ENCODE assay signal across 18 cellular contexts in genomic region chr7:44213206-44213871, GRCh38. TPM values are rescaled to one million over a fixed set of nuclear protein-coding genes. Genes with fewer than 3 reads are reported as not detected.
DNase-seq lines count a peak whose midpoint lies in the region; ATAC-seq, FAIRE-seq and TF ChIP-seq lines count a peak whose summit lies in the region.
"Had no signal": no experiment of that assay in that cellular context is flagged by ENCODE, and none has a peak within 500 bp of the region (broad histone marks: within the 10 kb centered on the region; RNA-seq: fewer than 3 reads in every experiment).

No MANE protein-coding gene starts in this region.

- TF ChIP-seq POLR2A in GM12878 (IDR thresholded peaks at IDR 0.05; ENCODE audit: low read depth, low read length) (no peak; the same call in none of the 2 replicates), stomach (IDR thresholded peaks at IDR 0.05) (no peak)

- TF ChIP-seq EP300 in GM12878 (IDR thresholded peaks at IDR 0.05; ENCODE audit: borderline replicate concordance in 1 of 2, control insufficient read depth in 1 of 2, low read depth in 2 of 2, low read length in 2 of 2) (no peak), stomach (IDR thresholded peaks at IDR 0.05) (no peak)

- no peaks in the 10 kb centered on the region for H3K27me3 Mint-ChIP-seq in CD4-positive, alpha-beta T cell
- H3K27me3 Mint-ChIP-seq in GM23338 (ENCODE audit: insufficient read depth, low read depth, poor library complexity) (peaks cover 1% of the 10 kb centered on the region), nephron progenitor cell (ENCODE audit: low read depth, poor library complexity) (no peaks in the 10 kb centered on the region)
- H3K27me3 Mint-ChIP-seq: T-cell had no signal

- H3K4me1 Mint-ChIP-seq in CD4-positive, alpha-beta T cell (ENCODE audit: low read depth): no peaks in the 10 kb centered on the region
- peaks cover 29% of the 10 kb centered on the region for H3K4me1 Mint-ChIP-seq in GM23338
- H3K4me1 Mint-ChIP-seq in nephron progenitor cell: peaks cover 39% of the 10 kb centered on the region

- no peaks in the 10 kb centered on the region for H3K9me3 ChIP-seq in CD4-positive, alpha-beta T cell (ENCODE audit: control insufficient read depth, low read length)
- H3K9me3 ChIP-seq in GM12878 (replicated peaks; ENCODE audit: control insufficient read depth, insufficient read depth, low read length) (no peaks in the 10 kb centered on the region), stomach (no peaks in the 10 kb centered on the region)
- H3K9me3 ChIP-seq: lower lobe of right lung, thoracic aorta had no signal

- no peak overlapping the region for H3K9ac ChIP-seq in GM12878 (ENCODE audit: control insufficient read depth, insufficient read depth, low read length)

- H3K9me2 ChIP-seq in GM23338 (ENCODE audit: insufficient read depth): no peaks in the 10 kb centered on the region

- H3K36me3 Mint-ChIP-seq in CD4-positive, alpha-beta T cell (ENCODE audit: low read depth): peaks cover 52% of the 10 kb centered on the region
- H3K36me3 Mint-ChIP-seq in GM23338 (ENCODE audit: low read depth) (peaks cover 38% of the 10 kb centered on the region), nephron progenitor cell (ENCODE audit: low read depth) (peaks cover 33% of the 10 kb centered on the region)

- TSS peak; percentile 26 for BruUV-seq in GM12878 (replicated peaks; lab: Mats Ljungman, UMichigan)

- H3F3A ChIP-seq in GM23338 (replicated peaks; ENCODE audit: low read depth): no peaks in the 10 kb centered on the region

- peaks cover 7% of the 10 kb centered on the region for H3K4me1 ChIP-seq in GM23338 (ENCODE audit: insufficient read depth)
- peaks cover 7% of the 10 kb centered on the region for H3K4me1 ChIP-seq in GM12878 (ENCODE audit: control insufficient read depth, insufficient read depth, low read length)
- no peaks in the 10 kb centered on the region for H3K4me1 ChIP-seq in stomach
- H3K4me1 ChIP-seq: gastroesophageal sphincter, lower lobe of right lung had no signal

- no peak for TF ChIP-seq RAD21 in GM12878 (IDR thresholded peaks at IDR 0.05; ENCODE audit: insufficient read depth, low read depth, low read length)

- H3K27ac Mint-ChIP-seq in CD4-positive, alpha-beta T cell: no peak overlapping the region
- H3K27ac Mint-ChIP-seq in GM23338 (peak overlapping the region; percentile 87; the same call in 1 of the 2 replicates), nephron progenitor cell (peak overlapping the region; percentile 83)
- H3K27ac Mint-ChIP-seq: T-cell had no signal

- peaks cover 11% of the 10 kb centered on the region; the same call in 1 of the 2 replicates for H4K20me1 ChIP-seq in GM23338 (replicated peaks; ENCODE audit: insufficient read depth)
- no peaks in the 10 kb centered on the region; the same call in 1 of the 2 replicates for H4K20me1 ChIP-seq in GM12878 (ENCODE audit: control insufficient read depth, insufficient read depth)

- TF ChIP-seq CTCF in CD4-positive, alpha-beta T cell (IDR thresholded peaks at IDR 0.05): no peak
- no peak for TF ChIP-seq CTCF in GM23338 (conservative IDR thresholded peaks at IDR 0.05; ENCODE audit: low read depth in 2 of 2)
- no peak for TF ChIP-seq CTCF in GM12878 (IDR thresholded peaks at IDR 0.05 in 2 of 3, conservative IDR thresholded peaks at IDR 0.05 in 1 of 3; ENCODE audit: control insufficient read depth in 2 of 3, extremely low read depth in 1 of 3, insufficient read depth in 1 of 3, low read depth in 3 of 3, low read length in 3 of 3)
- no peak for TF ChIP-seq CTCF in nephron progenitor cell (IDR thresholded peaks at IDR 0.05)
- no peak for TF ChIP-seq CTCF in stomach (IDR thresholded peaks at IDR 0.05)

- ATAC-seq in CD4-positive, alpha-beta T cell (ENCODE audit: poor library complexity): peak; percentile 8
- no peak for ATAC-seq in GM23338
- 0 out of 3 replicates have a peak, but pooled peaks have one; percentile 9 for ATAC-seq in GM12878
- ATAC-seq in GM19397 (IDR thresholded peaks at IDR 0.05; ENCODE audit: unreplicated experiment): no peak
- no peak for ATAC-seq in GM21381 (IDR thresholded peaks at IDR 0.05; ENCODE audit: unreplicated experiment)
- no peak for ATAC-seq in stimulated activated naive CD8-positive, alpha-beta T cell treated with anti-CD3 and anti-CD28 coated beads, Interleukin-15, Interleukin-2, amounts not matched to agents 100 U/mL and 50 U/mL, for 24 hours
- ATAC-seq: gastroesophageal sphincter, lower lobe of right lung had no signal

- no peak for FAIRE-seq in GM12878 (lab: Jason Lieb, UNC)

- POLR2A ChIA-PET in CD4-positive, alpha-beta T cell (lab: Charles Lee): interaction anchor here (1.3 kb wide), 1 partner anchor 277 kb away, joined by 3 read pairs; no protein-coding TSS in a partner anchor
- POLR2A ChIA-PET in GM12878 (lab: Charles Lee): no interaction called here

- H3K27me3 ChIP-seq in CD4-positive, alpha-beta T cell (ENCODE audit: control insufficient read depth, insufficient read depth, low read length): no peaks in the 10 kb centered on the region
- H3K27me3 ChIP-seq in GM23338 (ENCODE audit: insufficient read depth) (no peaks in the 10 kb centered on the region), GM12878 (replicated peaks in 1 of 2; ENCODE audit: control insufficient read depth in 2 of 2, insufficient read depth in 2 of 2, low read length in 1 of 2) (no peaks in the 10 kb centered on the region), stomach (no peaks in the 10 kb centered on the region)

- no peak overlapping the region for H3K4me2 ChIP-seq in GM23338
- no peak overlapping the region for H3K4me2 ChIP-seq in GM12878 (ENCODE audit: control insufficient read depth, insufficient read depth)

- DNase-seq in CD4-positive, alpha-beta T cell: no peak
- DNase-seq in GM23338 (ENCODE audit: low spot score) (no peak), GM12878 (ENCODE audit: low read depth, low spot score) (no peak), nephron progenitor cell (no peak), stomach (no peak)
- DNase-seq in stimulated activated naive CD8-positive, alpha-beta T cell treated with anti-CD3 and anti-CD28 coated beads, Interleukin-15, Interleukin-2, amounts not matched to agents 100 U/mL and 50 U/mL, for 24 hours: no peak
- DNase-seq: activated gamma-delta T cell treated with Interleukin-2 at 50 U/mL for 16 hours; AML-193; lower lobe of right lung; NCI-H1048; stimulated activated CD4-positive, alpha-beta T cell treated with anti-CD3 and anti-CD28 coated beads, Interleukin-1b, Interleukin-23, amount 100 ng/mL, for 48 hours; T-cell had no signal

- RAD21 ChIA-PET in GM12878 (lab: Charles Lee; ENCODE audit: unreplicated experiment): no interaction called here

- no peak overlapping the region for H3K4me3 Mint-ChIP-seq in CD4-positive, alpha-beta T cell
- H3K4me3 Mint-ChIP-seq in GM23338 (no peak overlapping the region), nephron progenitor cell (no peak overlapping the region)
- H3K4me3 Mint-ChIP-seq: nephron, T-cell had no signal

- H3K27ac ChIP-seq in CD4-positive, alpha-beta T cell (ENCODE audit: low read depth, low read length): no peak overlapping the region
- peak overlapping the region; percentile 12; the same call in 1 of the 2 replicates for H3K27ac ChIP-seq in GM23338 (ENCODE audit: low read depth)
- no peak overlapping the region for H3K27ac ChIP-seq in GM12878 (ENCODE audit: control insufficient read depth, insufficient read depth)
- H3K27ac ChIP-seq in stomach: no peak overlapping the region
- H3K27ac ChIP-seq: coronary artery, gastroesophageal sphincter, lower lobe of right lung, thoracic aorta had no signal

- no peaks in the 10 kb centered on the region for H3K9me3 Mint-ChIP-seq in CD4-positive, alpha-beta T cell
- H3K9me3 Mint-ChIP-seq in GM23338: no peaks in the 10 kb centered on the region
- no peaks in the 10 kb centered on the region for H3K9me3 Mint-ChIP-seq in nephron progenitor cell
- H3K9me3 Mint-ChIP-seq: nephron, T-cell had no signal

- H3K4me3 ChIP-seq in GM23338 (no peak overlapping the region), GM12878 (no peak overlapping the region), stomach (no peak overlapping the region)
- H3K4me3 ChIP-seq: coronary artery, gastroesophageal sphincter, lower lobe of right lung, thoracic aorta had no signal

- H3K79me2 ChIP-seq in GM23338 (replicated peaks; ENCODE audit: insufficient read depth): no peaks in the 10 kb centered on the region
- H3K79me2 ChIP-seq in GM12878 (ENCODE audit: control insufficient read depth, insufficient read depth, low read length): no peaks in the 10 kb centered on the region

- CTCF ChIA-PET in CD4-positive, alpha-beta T cell (lab: Charles Lee): no interaction called here
- CTCF ChIA-PET in GM12878 (lab: Yijun Ruan, JAX): no interaction called here

- H2AFZ ChIP-seq in GM23338: no peak overlapping the region
- no peak overlapping the region for H2AFZ ChIP-seq in GM12878 (ENCODE audit: control insufficient read depth, low read depth, low read length)

- SMC1A ChIA-PET in GM12878 (lab: Charles Lee; ENCODE audit: uncharacterized antibody, unreplicated experiment): no interaction called here

- in situ Hi-C loops in GM12878 (cut with MboI): no loop called here

- intact Hi-C loops in CD4-positive, alpha-beta T cell (cut with DNase I, micrococcal nuclease): no loop called here
- intact Hi-C loops in GM12878 (cut with micrococcal nuclease; ENCODE audit: unreplicated experiment): no loop called here
- intact Hi-C loops in stomach (cut with DNase I; ENCODE audit: low total_unique reads): no loop called here

- H3K36me3 ChIP-seq in GM23338 (ENCODE audit: insufficient read depth): peaks cover 20% of the 10 kb centered on the region
- peaks cover 22 to 24% of the 10 kb centered on the region in 2 experiments for H3K36me3 ChIP-seq in GM12878 (ENCODE audit: control insufficient read depth in 2 of 2, insufficient read depth in 2 of 2, low read length in 1 of 2)
- H3K36me3 ChIP-seq in stomach: peaks cover 46 to 64% (median 58%) of the 10 kb centered on the region in 4 donors

- WGBS in GM12878 (ENCODE audit: insufficient coverage, insufficient replicate concordance, low lambda C conversion rate, missing lambda C conversion rate): 96% methylated on average over 3 of the region's 3 CpGs
- 85 to 100% (median 88%) methylated on average over 3 of the region's 3 CpGs; no CpG with 5 or more reads in 1 of the 5 donors for WGBS in stomach, 5 donors

RNA-seq across cellular contexts. Expression of gene YKT6, which starts 12.6 kb away (rescaled TPM):
- total RNA-seq in CD4-positive, alpha-beta T cell: 10 to 100 TPM; 85.0 to 86.4 TPM
- total RNA-seq in GM23338 (2014; rRNA removed; shearing (Covaris generic)): 94.5 and 114 TPM in 2 replicates
- 29.2 and 33.5 TPM in 2 replicates for polyA plus RNA-seq in GM23338 (2016; fragmentation: Nextera tagmentation; extraction: Ambion mirVana)
- 18.6 and 19.8 TPM in 2 replicates for total RNA-seq in GM12878 (2013; cell fraction: nucleolus; rRNA removed)
- total RNA-seq in GM12878 (2014; rRNA removed): 72.0 and 78.8 TPM in 2 replicates
- total RNA-seq in GM12878 (2014; rRNA removed; fragmentation: Illumina TruSeq; extraction: Trizol): 48.0 and 48.2 TPM in 2 replicates
- 70.1 and 74.6 TPM in 2 replicates for total RNA-seq in GM12878 (2021)
- polyA plus RNA-seq in GM12878 (2011; ENCODE audit: low read depth): 33.2 TPM
- 51.2 and 71.2 TPM in 2 replicates for polyA plus RNA-seq in GM12878 (2011; rRNA removed)
- polyA plus RNA-seq in GM12878 (2011; cell fraction: cytosol; rRNA removed): 76.8 and 103 TPM in 2 replicates
- 83.1 and 91.6 TPM in 2 replicates for polyA plus RNA-seq in GM12878 (2011; cell fraction: nucleus; rRNA removed)
- polyA plus RNA-seq in GM12878 (2012): 37.6 and 54.2 TPM in 2 replicates
- polyA plus RNA-seq in GM12878 (2014; fragmentation: Illumina TruSeq; extraction: Trizol): 65.7 and 69.7 TPM in 2 replicates
- polyA plus RNA-seq in GM12878 (2014; fragmentation: Nextera tagmentation; extraction: Ambion mirVana): 1 to 10 TPM; 1.7 to 3.9 TPM
- 95.2 and 103 TPM in 2 replicates for polyA plus RNA-seq in GM12878 (2014; rRNA removed)
- 10 to 100 TPM; 68.0 to 75.1 TPM for polyA plus RNA-seq in GM12878 (2016; fragmentation: Nextera tagmentation; extraction: Ambion mirVana)
- 45.9 and 57.8 TPM in 2 replicates for polyA minus RNA-seq in GM12878 (2011; rRNA and poly(A)+ RNA removed)
- 13.1 and 24.2 TPM in 2 replicates for polyA minus RNA-seq in GM12878 (2011; cell fraction: cytosol; rRNA and poly(A)+ RNA removed)
- polyA minus RNA-seq in GM12878 (2011; cell fraction: nucleus; rRNA and poly(A)+ RNA removed): 25.1 and 40.4 TPM in 2 replicates
- total RNA-seq in stomach: 10 to 100 TPM; 35.7 to 86.9 (median 52.0) TPM
- 10 to 100 TPM; 35.3 to 58.7 (median 52.4) TPM for polyA plus RNA-seq in stomach

RNA-seq across cellular contexts. Expression of gene GCK, which starts 24.1 kb away (rescaled TPM):
- under 1 TPM; 0.47 to 0.71 TPM for total RNA-seq in CD4-positive, alpha-beta T cell
- total RNA-seq in GM23338 (2014; rRNA removed; shearing (Covaris generic)): 7.3 and 9.3 TPM in 2 replicates
- polyA plus RNA-seq in GM23338 (2016; fragmentation: Nextera tagmentation; extraction: Ambion mirVana): 6.1 and 7.7 TPM in 2 replicates
- not detected in 2 replicates for total RNA-seq in GM12878 (2013; cell fraction: nucleolus; rRNA removed)
- not detected in 2 replicates for total RNA-seq in GM12878 (2014; rRNA removed)
- total RNA-seq in GM12878 (2014; rRNA removed; fragmentation: Illumina TruSeq; extraction: Trizol): not detected in 2 replicates
- 0.24 TPM in 1 of 2 replicates, not detected in the other for total RNA-seq in GM12878 (2021)
- not detected for polyA plus RNA-seq in GM12878 (2011; ENCODE audit: low read depth)
- polyA plus RNA-seq in GM12878 (2011; rRNA removed): not detected in 2 replicates
- not detected in 2 replicates for polyA plus RNA-seq in GM12878 (2011; cell fraction: cytosol; rRNA removed)
- polyA plus RNA-seq in GM12878 (2011; cell fraction: nucleus; rRNA removed): not detected in 2 replicates
- polyA plus RNA-seq in GM12878 (2012): 0.20 TPM in 1 of 2 replicates, not detected in the other
- not detected in 2 replicates for polyA plus RNA-seq in GM12878 (2014; fragmentation: Illumina TruSeq; extraction: Trizol)
- under 1 TPM in 1 of 2 experiments, not detected in 1; 0.16 TPM for polyA plus RNA-seq in GM12878 (2014; fragmentation: Nextera tagmentation; extraction: Ambion mirVana)
- polyA plus RNA-seq in GM12878 (2014; rRNA removed): not detected in 2 replicates
- under 1 TPM in 1 of 2 experiments, not detected in 1; 0.06 TPM for polyA plus RNA-seq in GM12878 (2016; fragmentation: Nextera tagmentation; extraction: Ambion mirVana)
- not detected in 2 replicates for polyA minus RNA-seq in GM12878 (2011; rRNA and poly(A)+ RNA removed)
- not detected in 2 replicates for polyA minus RNA-seq in GM12878 (2011; cell fraction: cytosol; rRNA and poly(A)+ RNA removed)
- polyA minus RNA-seq in GM12878 (2011; cell fraction: nucleus; rRNA and poly(A)+ RNA removed): not detected in 2 replicates
- under 1 TPM in 1 of 5 donors, not detected in 4; 0.55 TPM for total RNA-seq in stomach
- 1 to 10 TPM in 2 of 3 donors, under 1 TPM in 1; 0.80 to 1.9 (median 1.4) TPM for polyA plus RNA-seq in stomach

Comparison
In these comparisons a context has a peak if more than half of its experiments do, and no peak if none do; other contexts are left out.
1. ATAC-seq: peak in CD4-positive, alpha-beta T cell (single experiment) and GM12878 (single experiment); none in GM23338 (single experiment), GM19397 (single experiment), GM21381 (single experiment) and stimulated activated naive CD8-positive, alpha-beta T cell treated with anti-CD3 and anti-CD28 coated beads, Interleukin-15, Interleukin-2, amounts not matched to agents 100 U/mL and 50 U/mL, for 24 hours (single experiment).